In genomic region chr6:40356242-40356910, GRCh38 we compare ENCODE assay signal across 1 cellular context.
TF ChIP-seq lines count a peak whose summit lies in the region.

No MANE protein-coding gene starts in this region.

TF ChIP-seq in HCT116, 20 proteins besides CTCF, POLR2A, EP300 and RAD21 (continued from another document):
- TF ChIP-seq REST (IDR thresholded peaks at IDR 0.05; ENCODE audit: low read depth) (no peak), JUND (IDR thresholded peaks at IDR 0.05) (no peak), MAX (IDR thresholded peaks at IDR 0.05) (no peak)
